1 cellular context compared by ENCODE assay signal in the genomic region with DNA sequence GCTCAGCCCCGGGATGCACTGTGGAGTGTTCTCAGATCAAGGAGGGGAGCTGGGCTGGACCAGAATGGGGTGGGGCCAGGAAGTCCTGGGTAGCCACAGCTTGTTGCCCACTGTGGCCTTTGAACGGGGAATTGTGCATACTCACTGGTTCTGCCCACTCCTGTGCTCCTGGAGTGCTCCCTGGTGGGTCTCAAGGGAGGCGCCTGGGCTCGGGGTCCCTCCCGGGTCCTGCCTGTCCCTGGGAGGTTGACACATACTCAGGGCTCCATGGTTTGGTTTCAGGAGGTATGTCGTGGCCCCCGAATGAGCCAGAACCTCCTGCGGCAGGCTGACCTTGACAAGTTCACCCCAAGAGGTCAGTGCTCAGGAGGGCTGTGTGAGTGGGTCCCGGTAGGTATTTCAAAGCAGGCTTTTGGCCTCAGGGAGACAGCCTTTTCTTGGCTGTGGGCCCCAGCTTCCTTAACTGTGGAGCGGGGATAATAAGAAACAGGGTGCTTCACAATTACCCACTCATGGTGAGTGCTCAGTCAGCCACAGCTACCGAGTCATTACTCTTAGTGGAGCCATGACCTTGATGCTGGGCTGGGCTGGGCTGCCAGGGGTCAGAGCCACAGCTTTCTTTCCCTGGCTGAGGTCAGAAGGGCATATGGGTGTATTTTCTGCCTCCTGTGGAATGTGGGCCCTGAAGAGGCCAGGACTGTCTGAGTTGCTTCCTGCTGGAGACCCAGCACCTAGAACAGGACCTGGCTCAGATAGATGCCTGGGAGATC.
TF ChIP-seq lines count a peak whose summit lies in the region.

No MANE protein-coding gene starts in this region.

TF ChIP-seq in HepG2, 621 proteins besides CTCF, POLR2A, EP300 and RAD21 (continued from another document and continues in another):
- TF ChIP-seq, protein P1, sequence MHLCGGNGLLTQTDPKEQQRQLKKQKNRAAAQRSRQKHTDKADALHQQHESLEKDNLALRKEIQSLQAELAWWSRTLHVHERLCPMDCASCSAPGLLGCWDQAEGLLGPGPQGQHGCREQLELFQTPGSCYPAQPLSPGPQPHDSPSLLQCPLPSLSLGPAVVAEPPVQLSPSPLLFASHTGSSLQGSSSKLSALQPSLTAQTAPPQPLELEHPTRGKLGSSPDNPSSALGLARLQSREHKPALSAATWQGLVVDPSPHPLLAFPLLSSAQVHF (CRISPR knock-in tag; IDR thresholded peaks at IDR 0.05): no peak
- TF ChIP-seq, protein P2, sequence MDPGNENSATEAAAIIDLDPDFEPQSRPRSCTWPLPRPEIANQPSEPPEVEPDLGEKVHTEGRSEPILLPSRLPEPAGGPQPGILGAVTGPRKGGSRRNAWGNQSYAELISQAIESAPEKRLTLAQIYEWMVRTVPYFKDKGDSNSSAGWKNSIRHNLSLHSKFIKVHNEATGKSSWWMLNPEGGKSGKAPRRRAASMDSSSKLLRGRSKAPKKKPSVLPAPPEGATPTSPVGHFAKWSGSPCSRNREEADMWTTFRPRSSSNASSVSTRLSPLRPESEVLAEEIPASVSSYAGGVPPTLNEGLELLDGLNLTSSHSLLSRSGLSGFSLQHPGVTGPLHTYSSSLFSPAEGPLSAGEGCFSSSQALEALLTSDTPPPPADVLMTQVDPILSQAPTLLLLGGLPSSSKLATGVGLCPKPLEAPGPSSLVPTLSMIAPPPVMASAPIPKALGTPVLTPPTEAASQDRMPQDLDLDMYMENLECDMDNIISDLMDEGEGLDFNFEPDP (CRISPR knock-in tag; conservative IDR thresholded peaks at IDR 0.05): no peak
- TF ChIP-seq MED1 (CRISPR knock-in tag; IDR thresholded peaks at IDR 0.05) (no peak), ZNF33B (CRISPR knock-in tag; IDR thresholded peaks at IDR 0.05) (0 out of 2 replicates have a peak, but pooled peaks have one; percentile 24), SETDB1 (CRISPR knock-in tag; IDR thresholded peaks at IDR 0.05; ENCODE audit: borderline replicate concordance) (no peak), RXRA (CRISPR knock-in tag; IDR thresholded peaks at IDR 0.05) (peak; percentile 70), ZFP90 (CRISPR knock-in tag; IDR thresholded peaks at IDR 0.05; ENCODE audit: borderline replicate concordance) (no peak), MLLT10 (CRISPR knock-in tag; IDR thresholded peaks at IDR 0.05) (no peak), ZNF101 (CRISPR knock-in tag; IDR thresholded peaks at IDR 0.05; ENCODE audit: borderline replicate concordance, low read depth) (no peak), ZNF563 (CRISPR knock-in tag; IDR thresholded peaks at IDR 0.05) (no peak), RARA (CRISPR knock-in tag; IDR thresholded peaks at IDR 0.05) (peak; percentile 89), RBM22 (optimal IDR thresholded peaks at IDR 0.05; ENCODE audit: low read length) (no peak), RFX1 (IDR thresholded peaks at IDR 0.05) (no peak), ZSCAN22 (CRISPR knock-in tag; IDR thresholded peaks at IDR 0.05) (no peak), ARID2 (CRISPR knock-in tag; IDR thresholded peaks at IDR 0.05; ENCODE audit: borderline replicate concordance) (no peak), MTA3 (CRISPR knock-in tag; IDR thresholded peaks at IDR 0.05) (no peak), SKI (IDR thresholded peaks at IDR 0.05; ENCODE audit: partially characterized antibody) (peak; percentile 25), ESRRA (CRISPR knock-in tag; IDR thresholded peaks at IDR 0.05; ENCODE audit: low read depth) (peak; percentile 59; the same call in 1 of the 2 replicates), CHD2 (IDR thresholded peaks at IDR 0.05; ENCODE audit: low read depth, low read length) (no peak), ATF1 (CRISPR knock-in tag; IDR thresholded peaks at IDR 0.05) (no peak), KAT8 (CRISPR knock-in tag; IDR thresholded peaks at IDR 0.05) (no peak), HNRNPL (IDR thresholded peaks at IDR 0.05; ENCODE audit: low read depth, low read length) (no peak), CHCHD3 (CRISPR knock-in tag; IDR thresholded peaks at IDR 0.05) (no peak), ZNF777 (CRISPR knock-in tag; IDR thresholded peaks at IDR 0.05) (no peak), ZNF263 (CRISPR knock-in tag; IDR thresholded peaks at IDR 0.05) (peak; percentile 95), NFIC (IDR thresholded peaks at IDR 0.05; ENCODE audit: low read length) (no peak), ZNF207 (IDR thresholded peaks at IDR 0.05; ENCODE audit: borderline replicate concordance) (no peak), PTBP1 (IDR thresholded peaks at IDR 0.05; ENCODE audit: low read depth, low read length, poor library complexity, severe bottlenecking) (no peak), SMYD3 (CRISPR knock-in tag; IDR thresholded peaks at IDR 0.05) (no peak)
- TF ChIP-seq, protein P3, sequence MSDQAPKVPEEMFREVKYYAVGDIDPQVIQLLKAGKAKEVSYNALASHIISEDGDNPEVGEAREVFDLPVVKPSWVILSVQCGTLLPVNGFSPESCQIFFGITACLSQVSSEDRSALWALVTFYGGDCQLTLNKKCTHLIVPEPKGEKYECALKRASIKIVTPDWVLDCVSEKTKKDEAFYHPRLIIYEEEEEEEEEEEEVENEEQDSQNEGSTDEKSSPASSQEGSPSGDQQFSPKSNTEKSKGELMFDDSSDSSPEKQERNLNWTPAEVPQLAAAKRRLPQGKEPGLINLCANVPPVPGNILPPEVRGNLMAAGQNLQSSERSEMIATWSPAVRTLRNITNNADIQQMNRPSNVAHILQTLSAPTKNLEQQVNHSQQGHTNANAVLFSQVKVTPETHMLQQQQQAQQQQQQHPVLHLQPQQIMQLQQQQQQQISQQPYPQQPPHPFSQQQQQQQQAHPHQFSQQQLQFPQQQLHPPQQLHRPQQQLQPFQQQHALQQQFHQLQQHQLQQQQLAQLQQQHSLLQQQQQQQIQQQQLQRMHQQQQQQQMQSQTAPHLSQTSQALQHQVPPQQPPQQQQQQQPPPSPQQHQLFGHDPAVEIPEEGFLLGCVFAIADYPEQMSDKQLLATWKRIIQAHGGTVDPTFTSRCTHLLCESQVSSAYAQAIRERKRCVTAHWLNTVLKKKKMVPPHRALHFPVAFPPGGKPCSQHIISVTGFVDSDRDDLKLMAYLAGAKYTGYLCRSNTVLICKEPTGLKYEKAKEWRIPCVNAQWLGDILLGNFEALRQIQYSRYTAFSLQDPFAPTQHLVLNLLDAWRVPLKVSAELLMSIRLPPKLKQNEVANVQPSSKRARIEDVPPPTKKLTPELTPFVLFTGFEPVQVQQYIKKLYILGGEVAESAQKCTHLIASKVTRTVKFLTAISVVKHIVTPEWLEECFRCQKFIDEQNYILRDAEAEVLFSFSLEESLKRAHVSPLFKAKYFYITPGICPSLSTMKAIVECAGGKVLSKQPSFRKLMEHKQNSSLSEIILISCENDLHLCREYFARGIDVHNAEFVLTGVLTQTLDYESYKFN (CRISPR knock-in tag; conservative IDR thresholded peaks at IDR 0.05): 0 out of 2 replicates have a peak, but pooled peaks have one; percentile 10
- TF ChIP-seq, protein P4, sequence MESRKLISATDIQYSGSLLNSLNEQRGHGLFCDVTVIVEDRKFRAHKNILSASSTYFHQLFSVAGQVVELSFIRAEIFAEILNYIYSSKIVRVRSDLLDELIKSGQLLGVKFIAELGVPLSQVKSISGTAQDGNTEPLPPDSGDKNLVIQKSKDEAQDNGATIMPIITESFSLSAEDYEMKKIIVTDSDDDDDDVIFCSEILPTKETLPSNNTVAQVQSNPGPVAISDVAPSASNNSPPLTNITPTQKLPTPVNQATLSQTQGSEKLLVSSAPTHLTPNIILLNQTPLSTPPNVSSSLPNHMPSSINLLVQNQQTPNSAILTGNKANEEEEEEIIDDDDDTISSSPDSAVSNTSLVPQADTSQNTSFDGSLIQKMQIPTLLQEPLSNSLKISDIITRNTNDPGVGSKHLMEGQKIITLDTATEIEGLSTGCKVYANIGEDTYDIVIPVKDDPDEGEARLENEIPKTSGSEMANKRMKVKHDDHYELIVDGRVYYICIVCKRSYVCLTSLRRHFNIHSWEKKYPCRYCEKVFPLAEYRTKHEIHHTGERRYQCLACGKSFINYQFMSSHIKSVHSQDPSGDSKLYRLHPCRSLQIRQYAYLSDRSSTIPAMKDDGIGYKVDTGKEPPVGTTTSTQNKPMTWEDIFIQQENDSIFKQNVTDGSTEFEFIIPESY (CRISPR knock-in tag; IDR thresholded peaks at IDR 0.05): no peak
- TF ChIP-seq, protein P5, sequence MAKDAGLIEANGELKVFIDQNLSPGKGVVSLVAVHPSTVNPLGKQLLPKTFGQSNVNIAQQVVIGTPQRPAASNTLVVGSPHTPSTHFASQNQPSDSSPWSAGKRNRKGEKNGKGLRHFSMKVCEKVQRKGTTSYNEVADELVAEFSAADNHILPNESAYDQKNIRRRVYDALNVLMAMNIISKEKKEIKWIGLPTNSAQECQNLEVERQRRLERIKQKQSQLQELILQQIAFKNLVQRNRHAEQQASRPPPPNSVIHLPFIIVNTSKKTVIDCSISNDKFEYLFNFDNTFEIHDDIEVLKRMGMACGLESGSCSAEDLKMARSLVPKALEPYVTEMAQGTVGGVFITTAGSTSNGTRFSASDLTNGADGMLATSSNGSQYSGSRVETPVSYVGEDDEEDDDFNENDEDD (CRISPR knock-in tag; IDR thresholded peaks at IDR 0.05; ENCODE audit: borderline replicate concordance): no peak
- TF ChIP-seq, protein P6, sequence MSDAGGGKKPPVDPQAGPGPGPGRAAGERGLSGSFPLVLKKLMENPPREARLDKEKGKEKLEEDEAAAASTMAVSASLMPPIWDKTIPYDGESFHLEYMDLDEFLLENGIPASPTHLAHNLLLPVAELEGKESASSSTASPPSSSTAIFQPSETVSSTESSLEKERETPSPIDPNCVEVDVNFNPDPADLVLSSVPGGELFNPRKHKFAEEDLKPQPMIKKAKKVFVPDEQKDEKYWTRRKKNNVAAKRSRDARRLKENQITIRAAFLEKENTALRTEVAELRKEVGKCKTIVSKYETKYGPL (CRISPR knock-in tag; IDR thresholded peaks at IDR 0.05): no peak
- TF ChIP-seq, protein P7, sequence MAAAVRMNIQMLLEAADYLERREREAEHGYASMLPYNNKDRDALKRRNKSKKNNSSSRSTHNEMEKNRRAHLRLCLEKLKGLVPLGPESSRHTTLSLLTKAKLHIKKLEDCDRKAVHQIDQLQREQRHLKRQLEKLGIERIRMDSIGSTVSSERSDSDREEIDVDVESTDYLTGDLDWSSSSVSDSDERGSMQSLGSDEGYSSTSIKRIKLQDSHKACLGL (CRISPR knock-in tag; IDR thresholded peaks at IDR 0.05): 0 out of 2 replicates have a peak, but pooled peaks have one; percentile 22
- TF ChIP-seq, protein P8, sequence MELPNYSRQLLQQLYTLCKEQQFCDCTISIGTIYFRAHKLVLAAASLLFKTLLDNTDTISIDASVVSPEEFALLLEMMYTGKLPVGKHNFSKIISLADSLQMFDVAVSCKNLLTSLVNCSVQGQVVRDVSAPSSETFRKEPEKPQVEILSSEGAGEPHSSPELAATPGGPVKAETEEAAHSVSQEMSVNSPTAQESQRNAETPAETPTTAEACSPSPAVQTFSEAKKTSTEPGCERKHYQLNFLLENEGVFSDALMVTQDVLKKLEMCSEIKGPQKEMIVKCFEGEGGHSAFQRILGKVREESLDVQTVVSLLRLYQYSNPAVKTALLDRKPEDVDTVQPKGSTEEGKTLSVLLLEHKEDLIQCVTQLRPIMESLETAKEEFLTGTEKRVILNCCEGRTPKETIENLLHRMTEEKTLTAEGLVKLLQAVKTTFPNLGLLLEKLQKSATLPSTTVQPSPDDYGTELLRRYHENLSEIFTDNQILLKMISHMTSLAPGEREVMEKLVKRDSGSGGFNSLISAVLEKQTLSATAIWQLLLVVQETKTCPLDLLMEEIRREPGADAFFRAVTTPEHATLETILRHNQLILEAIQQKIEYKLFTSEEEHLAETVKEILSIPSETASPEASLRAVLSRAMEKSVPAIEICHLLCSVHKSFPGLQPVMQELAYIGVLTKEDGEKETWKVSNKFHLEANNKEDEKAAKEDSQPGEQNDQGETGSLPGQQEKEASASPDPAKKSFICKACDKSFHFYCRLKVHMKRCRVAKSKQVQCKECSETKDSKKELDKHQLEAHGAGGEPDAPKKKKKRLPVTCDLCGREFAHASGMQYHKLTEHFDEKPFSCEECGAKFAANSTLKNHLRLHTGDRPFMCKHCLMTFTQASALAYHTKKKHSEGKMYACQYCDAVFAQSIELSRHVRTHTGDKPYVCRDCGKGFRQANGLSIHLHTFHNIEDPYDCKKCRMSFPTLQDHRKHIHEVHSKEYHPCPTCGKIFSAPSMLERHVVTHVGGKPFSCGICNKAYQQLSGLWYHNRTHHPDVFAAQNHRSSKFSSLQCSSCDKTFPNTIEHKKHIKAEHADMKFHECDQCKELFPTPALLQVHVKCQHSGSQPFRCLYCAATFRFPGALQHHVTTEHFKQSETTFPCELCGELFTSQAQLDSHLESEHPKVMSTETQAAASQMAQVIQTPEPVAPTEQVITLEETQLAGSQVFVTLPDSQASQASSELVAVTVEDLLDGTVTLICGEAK (IDR thresholded peaks at IDR 0.05): no peak
- TF ChIP-seq, protein P8 (CRISPR knock-in tag; IDR thresholded peaks at IDR 0.05): no peak
